ENCODE assay signal across 8 cellular contexts in the genomic region with DNA sequence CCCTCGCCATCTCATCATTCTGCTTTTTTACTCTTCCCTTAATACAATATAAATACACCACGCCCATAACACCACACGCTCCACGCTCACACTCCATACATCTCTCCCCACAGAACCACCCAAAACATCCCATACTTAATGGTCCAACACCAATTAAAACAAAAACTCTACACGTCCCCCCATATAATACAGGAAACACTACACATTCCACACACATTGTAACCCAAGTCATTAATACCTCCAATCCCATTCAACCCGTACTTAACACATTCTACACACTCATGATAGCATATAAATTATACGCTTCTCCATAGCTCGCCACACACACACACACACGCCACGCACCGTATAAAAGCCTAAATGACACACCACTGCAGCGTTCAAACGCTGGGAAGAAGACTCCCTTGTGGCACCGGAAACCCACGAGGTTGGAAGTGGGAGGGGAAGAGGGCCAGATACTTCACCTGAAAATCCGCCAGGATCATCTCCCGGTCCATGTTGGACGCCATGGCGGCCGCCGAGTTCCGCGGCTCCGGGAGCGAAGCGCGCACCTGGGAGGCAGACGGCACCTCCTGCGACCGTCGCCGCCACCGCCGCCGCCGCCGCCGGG. TPM values are rescaled to one million over a fixed set of nuclear protein-coding genes. Genes with fewer than 3 reads are reported as not detected.
DNase-seq lines count a peak whose midpoint lies in the region; ATAC-seq lines count a peak whose summit lies in the region.

No MANE protein-coding gene starts in this region.

- no peaks in the 10 kb centered on the region for H3K27me3 Mint-ChIP-seq in T-cell
- peaks cover 0 to 6% (median 0%) of the 10 kb centered on the region in 5 donors for H3K27me3 Mint-ChIP-seq in naive thymus-derived CD4-positive, alpha-beta T cell

- no peaks in the 10 kb centered on the region for H3K9me3 ChIP-seq in naive thymus-derived CD4-positive, alpha-beta T cell (ENCODE audit: control insufficient read depth in 2 of 3, low read length in 3 of 3)

- no peaks in the 10 kb centered on the region for H3K36me3 Mint-ChIP-seq in T-cell
- no peaks in the 10 kb centered on the region for H3K36me3 Mint-ChIP-seq in naive thymus-derived CD4-positive, alpha-beta T cell

- H3K27ac ChIP-seq in naive thymus-derived CD4-positive, alpha-beta T cell (ENCODE audit: low read depth, low read length): peak overlapping the region; percentile 71

- no peaks in the 10 kb centered on the region for H3K27me3 ChIP-seq in naive thymus-derived CD4-positive, alpha-beta T cell (ENCODE audit: control insufficient read depth in 2 of 2, insufficient read depth in 2 of 2, low read length in 2 of 2)

- H3K4me3 Mint-ChIP-seq in T-cell: peak overlapping the region; percentile 72 to 92 (median 86)
- H3K4me3 Mint-ChIP-seq in naive thymus-derived CD4-positive, alpha-beta T cell: peak overlapping the region; percentile 82 to 96 (median 88)

- peaks cover 7% of the 10 kb centered on the region in 2 donors for H3K4me1 ChIP-seq in naive thymus-derived CD4-positive, alpha-beta T cell (ENCODE audit: control insufficient read depth in 2 of 2, insufficient read depth in 2 of 2, low read length in 2 of 2)

- intact Hi-C loops in naive thymus-derived CD4-positive, alpha-beta T cell (cut with micrococcal nuclease): no loop called here

- peak overlapping the region; percentile 79 to 91 for H3K27ac Mint-ChIP-seq in T-cell
- H3K27ac Mint-ChIP-seq in naive thymus-derived CD4-positive, alpha-beta T cell: peak overlapping the region; percentile 18 to 96 (median 85)

- POLR2A ChIA-PET in T-cell (lab: Charles Lee): interaction anchor here in 1 of 2 donors (0.6 to 2.6 kb wide), 2 partner anchors 10 to 17 kb away, joined by 3 to 23 read pairs; a partner anchor contains a TSS
- POLR2A ChIA-PET in naive thymus-derived CD4-positive, alpha-beta T cell (lab: Charles Lee): interaction anchor here (0.6 to 4.9 kb wide), 3 partner anchors 11 to 1348 kb away, joined by 3 to 82 read pairs (median 3); a partner anchor contains a TSS

- CTCF ChIA-PET in T-cell (lab: Charles Lee): interaction anchor here (0.6 to 1.9 kb wide), 3 partner anchors 10 to 274 kb away, joined by 3 to 19 read pairs (median 8); a partner anchor contains a TSS
- CTCF ChIA-PET in naive thymus-derived CD4-positive, alpha-beta T cell (lab: Charles Lee): no interaction called here

- no peaks in the 10 kb centered on the region for H3K9me3 Mint-ChIP-seq in T-cell
- peaks cover 0 to 4% (median 0%) of the 10 kb centered on the region in 11 donors for H3K9me3 Mint-ChIP-seq in naive thymus-derived CD4-positive, alpha-beta T cell

- H3K36me3 ChIP-seq in naive thymus-derived CD4-positive, alpha-beta T cell (ENCODE audit: control insufficient read depth in 2 of 3, insufficient read depth in 3 of 3, low read length in 3 of 3): no peaks in the 10 kb centered on the region

- ATAC-seq in HG03378 (IDR thresholded peaks at IDR 0.05; ENCODE audit: unreplicated experiment): peak; percentile 16
- peak; percentile 12 to 30 (median 14) for ATAC-seq in T-cell (replicated peaks in 1 of 4)
- ATAC-seq in naive thymus-derived CD4-positive, alpha-beta T cell: peak; percentile 26

- H3K4me1 Mint-ChIP-seq in T-cell: peaks cover 29 to 30% (median 29%) of the 10 kb centered on the region in 3 donors
- peaks cover 14 to 41% (median 24%) of the 10 kb centered on the region in 7 donors for H3K4me1 Mint-ChIP-seq in naive thymus-derived CD4-positive, alpha-beta T cell

- peak overlapping the region; percentile 61 for H3K4me3 ChIP-seq in naive thymus-derived CD4-positive, alpha-beta T cell (ENCODE audit: low read length)

- peak; percentile 55 for DNase-seq in stimulated activated CD4-positive, alpha-beta T cell treated with anti-CD3 and anti-CD28 coated beads, Interleukin-15, amount 100 ng/mL, for 24 hours
- no peak for DNase-seq in stimulated activated CD4-positive, alpha-beta T cell treated with anti-CD3 and anti-CD28 coated beads, Interleukin-4, amount 100 ng/mL, for 1 hour
- DNase-seq in T-cell (peak in 13 of 34 experiments; percentile 7 to 35 (median 20)), epidermal melanocyte (ENCODE audit: insufficient read length, low spot score) (peak; percentile 17), inferior parietal cortex (ENCODE audit: extremely low spot score) (no peak), hepatic stellate cell (ENCODE audit: low spot score) (no peak)
- DNase-seq in naive thymus-derived CD4-positive, alpha-beta T cell: peak in 4 of 9 donors; percentile 12 to 50 (median 42)

RNA-seq across cellular contexts. Expression of a gene that starts 0.7 kb away (rescaled TPM):
- total RNA-seq in T-cell: 10 to 100 TPM; 34.6 to 57.8 (median 35.5) TPM
- total RNA-seq in naive thymus-derived CD4-positive, alpha-beta T cell: 10 to 100 TPM; 46.4 to 66.6 (median 52.5) TPM
- polyA plus RNA-seq in naive thymus-derived CD4-positive, alpha-beta T cell: 10 to 100 TPM; 36.9 to 46.1 TPM

RNA-seq across cellular contexts. Expression of a gene that starts 10.6 kb away (rescaled TPM):
- 1 to 10 TPM; 3.2 to 7.1 (median 5.0) TPM for total RNA-seq in T-cell
- total RNA-seq in naive thymus-derived CD4-positive, alpha-beta T cell: 10 to 100 TPM in 1 of 5 experiments, 1 to 10 TPM in 4; 3.3 to 40.3 (median 4.7) TPM
- 10 to 100 TPM in 1 of 2 donors, 1 to 10 TPM in 1; 8.2 to 10.2 TPM for polyA plus RNA-seq in naive thymus-derived CD4-positive, alpha-beta T cell

Comparison
In these comparisons a context has a peak if more than half of its experiments do, and no peak if none do; other contexts are left out.
1. DNase-seq: peak in stimulated activated CD4-positive, alpha-beta T cell treated with anti-CD3 and anti-CD28 coated beads, Interleukin-15, amount 100 ng/mL, for 24 hours (single experiment) and epidermal melanocyte (single experiment); none in stimulated activated CD4-positive, alpha-beta T cell treated with anti-CD3 and anti-CD28 coated beads, Interleukin-4, amount 100 ng/mL, for 1 hour (single experiment), inferior parietal cortex (single experiment) and hepatic stellate cell (single experiment).
2. Peak in every context shown above with its lines, with median percentiles within 50 percentile points of each other: ATAC-seq.